In the genomic region with DNA sequence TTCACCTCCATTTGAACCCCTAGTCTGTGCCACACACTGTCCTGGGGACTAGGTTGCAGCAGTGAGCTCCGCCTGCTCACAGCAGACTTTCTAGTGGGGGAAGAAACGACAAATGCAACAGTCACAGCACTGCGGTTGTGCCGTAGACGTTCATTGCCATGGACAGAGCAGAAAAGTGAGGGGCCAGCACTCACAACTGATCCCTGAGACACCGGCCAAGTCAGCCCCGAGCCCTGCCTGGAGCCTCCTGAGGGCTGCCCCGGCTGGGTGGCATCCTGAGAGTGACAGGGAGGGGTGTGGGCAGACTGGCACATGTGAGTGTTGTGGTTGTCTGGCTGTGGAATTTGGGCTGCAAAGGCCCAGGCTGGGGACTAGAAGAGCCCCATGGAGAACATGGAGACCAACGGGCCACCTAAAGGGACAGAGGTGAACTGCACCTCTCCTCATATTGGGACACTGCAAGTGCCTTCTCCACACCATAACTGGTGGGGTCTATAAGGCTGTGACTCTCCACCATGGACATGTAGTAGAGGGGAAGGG, we compare ENCODE assay signal across 10 cellular contexts. TPM values are rescaled to one million over a fixed set of nuclear protein-coding genes. Genes with fewer than 3 reads are reported as not detected.
DNase-seq lines count a peak whose midpoint lies in the region; ATAC-seq, FAIRE-seq and TF ChIP-seq lines count a peak whose summit lies in the region.
"Had no signal": no experiment of that assay in that cellular context is flagged by ENCODE, and none has a peak within 500 bp of the region (broad histone marks: within the 10 kb centered on the region; RNA-seq: fewer than 3 reads in every experiment).

No MANE protein-coding gene starts in this region.

- CTCF ChIA-PET in CD8-positive, alpha-beta T cell (lab: Charles Lee) = interaction anchor here (0.8 to 2.6 kb wide), 4 partner anchors 10 to 695 kb away, joined by 3 to 10 read pairs (median 6); no protein-coding TSS in a partner anchor
- CTCF ChIA-PET in SK-N-SH (lab: Yijun Ruan, JAX) (interaction anchor here (0.7 to 11.0 kb wide), 7 partner anchors 8 to 97 kb away, joined by 3 to 106 read pairs (median 5); no protein-coding TSS in a partner anchor), HepG2 (lab: Yijun Ruan, JAX; ENCODE audit: low intra/inter-chr PET ratio, low total read pairs) (interaction anchor here (0.7 to 1.2 kb wide), 2 partner anchors 41 to 97 kb away, joined by 3 read pairs; no protein-coding TSS in a partner anchor)
- CTCF ChIA-PET in CD8-positive, alpha-beta memory T cell (lab: Charles Lee) = interaction anchor here (1.3 to 1.9 kb wide), 2 partner anchors 15 to 17 kb away, joined by 4 read pairs; no protein-coding TSS in a partner anchor

- no peaks in the 10 kb centered on the region for H3K27me3 ChIP-seq in CD8-positive, alpha-beta T cell (ENCODE audit: insufficient read depth, low read length)
- H3K27me3 ChIP-seq in SK-N-SH (ENCODE audit: insufficient read depth) = peaks cover 14% of the 10 kb centered on the region
- no peaks in the 10 kb centered on the region; a peak in 1 of 5 replicates for H3K27me3 ChIP-seq in HepG2 (ENCODE audit: control insufficient read depth in 1 of 2, insufficient read depth in 2 of 2, low read length in 2 of 2)
- no peaks in the 10 kb centered on the region for H3K27me3 ChIP-seq in CD8-positive, alpha-beta memory T cell (ENCODE audit: insufficient read depth, low read length, poor library complexity, severe bottlenecking)

- BruUV-seq in HepG2 (replicated peaks; lab: Mats Ljungman, UMichigan) = no TSS peak

- TF ChIP-seq EP300 in SK-N-SH (IDR thresholded peaks at IDR 0.05; ENCODE audit: borderline replicate concordance in 1 of 2, low read depth in 1 of 2, low read length in 1 of 2) = no peak
- no peak for TF ChIP-seq EP300 in HepG2 (IDR thresholded peaks at IDR 0.05; ENCODE audit: low read depth in 2 of 2, low read length in 2 of 2)
- TF ChIP-seq EP300 in HepG2 (CRISPR knock-in tag; IDR thresholded peaks at IDR 0.05; ENCODE audit: borderline replicate concordance) = no peak

- TF ChIP-seq POLR2A in HepG2 (IDR thresholded peaks at IDR 0.05; ENCODE audit: insufficient read depth in 1 of 2, low read depth in 2 of 2, low read length in 2 of 2) = peak in 1 of 2 experiments; percentile 17; a peak in 2 of 4 replicates

- no peak for TF ChIP-seq RAD21 in SK-N-SH (IDR thresholded peaks at IDR 0.05; ENCODE audit: low read length)
- peak; percentile 48; the same call in 1 of the 2 replicates for TF ChIP-seq RAD21 in HepG2 (CRISPR knock-in tag; IDR thresholded peaks at IDR 0.05)

- no peak overlapping the region for H3K27ac ChIP-seq in CD8-positive, alpha-beta T cell (ENCODE audit: low read depth, low read length)
- H3K27ac ChIP-seq in SK-N-SH (ENCODE audit: low read depth in 2 of 2, low read length in 1 of 2) (no peak overlapping the region), HepG2 (ENCODE audit: extremely low read length, insufficient read depth, low read length) (no peak overlapping the region)
- no peak overlapping the region for H3K27ac ChIP-seq in CD8-positive, alpha-beta memory T cell (ENCODE audit: low read depth, low read length)

- no peak overlapping the region for H2AFZ ChIP-seq in SK-N-SH (ENCODE audit: low read depth)
- no peak overlapping the region for H2AFZ ChIP-seq in HepG2 (ENCODE audit: low read length)

- POLR2A ChIA-PET in CD8-positive, alpha-beta T cell (lab: Charles Lee) = no interaction called here
- POLR2A ChIA-PET in SK-N-SH (lab: Yijun Ruan, JAX) = no interaction called here
- POLR2A ChIA-PET in HepG2 (lab: Yijun Ruan, JAX) = interaction anchor here (3.3 to 15.1 kb wide), 3 partner anchors 10 to 40 kb away, joined by 10 to 596 read pairs (median 96); no protein-coding TSS in a partner anchor
- POLR2A ChIA-PET in CD8-positive, alpha-beta memory T cell (lab: Charles Lee) = no interaction called here

- no peaks in the 10 kb centered on the region for H3K79me2 ChIP-seq in SK-N-SH (ENCODE audit: insufficient read depth)
- peaks cover 16% of the 10 kb centered on the region for H3K79me2 ChIP-seq in HepG2 (ENCODE audit: insufficient read depth, low read length)

- peak; percentile 77 for FAIRE-seq in GM18507 (lab: Jason Lieb, UNC)
- FAIRE-seq in HepG2 (lab: Jason Lieb, UNC) = peak; percentile 95

- H3K9ac ChIP-seq in SK-N-SH (no peak overlapping the region), HepG2 (ENCODE audit: insufficient read depth, low read depth, low read length) (no peak overlapping the region)

- intact Hi-C loops in CD8-positive, alpha-beta T cell (cut with DNase I, micrococcal nuclease) = no loop called here
- intact Hi-C loops in HepG2 (cut with micrococcal nuclease; ENCODE audit: unreplicated experiment) = no loop called here

- H3K27ac Mint-ChIP-seq in CD8-positive, alpha-beta T cell = no peak overlapping the region
- peak overlapping the region in 1 of 8 donors; percentile 10 for H3K27ac Mint-ChIP-seq in CD8-positive, alpha-beta memory T cell
- H3K27ac Mint-ChIP-seq: brain had no signal

- H3K9me3 ChIP-seq in CD8-positive, alpha-beta T cell (ENCODE audit: low read length) = no peaks in the 10 kb centered on the region
- no peaks in the 10 kb centered on the region for H3K9me3 ChIP-seq in SK-N-SH
- H3K9me3 ChIP-seq in HepG2 (ENCODE audit: low read length) = no peaks in the 10 kb centered on the region
- no peaks in the 10 kb centered on the region for H3K9me3 ChIP-seq in CD8-positive, alpha-beta memory T cell (ENCODE audit: low read length)

- ATAC-seq in CD8-positive, alpha-beta T cell = peak; percentile 44
- ATAC-seq in HepG2 (peak; percentile 74), HG02981 (IDR thresholded peaks at IDR 0.05; ENCODE audit: unreplicated experiment) (no peak)

- no peaks in the 10 kb centered on the region for H3K9me3 Mint-ChIP-seq in CD8-positive, alpha-beta T cell
- H3K9me3 Mint-ChIP-seq in CD8-positive, alpha-beta memory T cell = peaks cover 0 to 2% (median 0%) of the 10 kb centered on the region in 5 donors

- H3K4me1 ChIP-seq in CD8-positive, alpha-beta T cell (ENCODE audit: insufficient read depth, low read length) = no peaks in the 10 kb centered on the region
- H3K4me1 ChIP-seq in SK-N-SH (ENCODE audit: control insufficient read depth in 1 of 2, insufficient read depth in 2 of 2, low read depth in 1 of 2, low read length in 1 of 2) (peaks cover 0 to 1% of the 10 kb centered on the region in 2 experiments; a peak in 1 of 4 replicates), HepG2 (ENCODE audit: insufficient read depth, low read length) (peaks cover 31% of the 10 kb centered on the region)
- H3K4me1 ChIP-seq in CD8-positive, alpha-beta memory T cell (ENCODE audit: insufficient read depth, low read length) = no peaks in the 10 kb centered on the region

- H3K4me3 Mint-ChIP-seq in CD8-positive, alpha-beta T cell = no peak overlapping the region
- H3K4me3 Mint-ChIP-seq in CD8-positive, alpha-beta memory T cell = no peak overlapping the region
- H3K4me3 Mint-ChIP-seq: brain had no signal

- H3K9me2 ChIP-seq in SK-N-SH = no peaks in the 10 kb centered on the region

- H3K36me3 ChIP-seq in CD8-positive, alpha-beta T cell (ENCODE audit: insufficient read depth, low read length) = no peaks in the 10 kb centered on the region
- no peaks in the 10 kb centered on the region for H3K36me3 ChIP-seq in SK-N-SH (replicated peaks in 1 of 2; ENCODE audit: control insufficient read depth in 1 of 2, insufficient read depth in 2 of 2, low read length in 1 of 2)
- H3K36me3 ChIP-seq in HepG2 (replicated peaks in 1 of 2; ENCODE audit: control insufficient read depth in 1 of 2, insufficient read depth in 2 of 2, low read length in 2 of 2) = peaks cover 0 to 3% of the 10 kb centered on the region in 2 experiments; a peak in 1 of 5 replicates
- no peaks in the 10 kb centered on the region for H3K36me3 ChIP-seq in CD8-positive, alpha-beta memory T cell (ENCODE audit: insufficient read depth, low read length)

- in situ Hi-C loops in HepG2 (cut with HindIII; ENCODE audit: extremely low pct_ligation_motif_present, low pct_unique_long_range_greater_than_20kb) = loop anchor here (25.0 kb wide), 1 partner anchor 689 kb away; no protein-coding TSS in a partner anchor

- WGBS in SK-N-SH (ENCODE audit: low lambda C conversion rate) = 46% methylated on average over 6 of the region's 9 CpGs
- WGBS in HepG2 (ENCODE audit: low lambda C conversion rate) = no CpG with 5 or more reads among the region's 9 CpGs

- H4K20me1 ChIP-seq in SK-N-SH (ENCODE audit: insufficient read depth) (no peaks in the 10 kb centered on the region), HepG2 (ENCODE audit: insufficient read depth, low read length) (peaks cover 14% of the 10 kb centered on the region; the same call in 1 of the 2 replicates)

- no peak overlapping the region for H3K4me2 ChIP-seq in SK-N-SH
- H3K4me2 ChIP-seq in HepG2 (ENCODE audit: low read depth, low read length) = no peak overlapping the region

- DNase-seq in CD8-positive, alpha-beta T cell = peak in 2 of 7 experiments; percentile 8 to 44
- no peak for DNase-seq in GM18507 (ENCODE audit: extremely low spot score, insufficient read length, low read depth)
- peak; percentile 45 for DNase-seq in SK-N-SH
- DNase-seq in HepG2 (ENCODE audit: low spot score) = peak; percentile 65
- no peak for DNase-seq in CD8-positive, alpha-beta memory T cell
- no peak for DNase-seq in cortex of kidney (lab: John Stamatoyannopoulos, UW)
- DNase-seq in epidermal melanocyte (ENCODE audit: insufficient read length, low spot score) = no peak
- DNase-seq: activated CD4-positive, CD25-positive, alpha-beta regulatory T cell had no signal

- no peak overlapping the region for H3K4me3 ChIP-seq in CD8-positive, alpha-beta T cell (ENCODE audit: low read depth, low read length)
- no peak overlapping the region for H3K4me3 ChIP-seq in SK-N-SH (ENCODE audit: low read depth in 2 of 2, low read length in 1 of 2)
- no peak overlapping the region for H3K4me3 ChIP-seq in HepG2 (replicated peaks in 1 of 3; ENCODE audit: insufficient read depth in 1 of 3, low read depth in 2 of 3, low read length in 3 of 3)
- H3K4me3 ChIP-seq in CD8-positive, alpha-beta memory T cell (ENCODE audit: low read length) = no peak overlapping the region

- H3K36me3 Mint-ChIP-seq in CD8-positive, alpha-beta T cell = no peaks in the 10 kb centered on the region
- no peaks in the 10 kb centered on the region for H3K36me3 Mint-ChIP-seq in CD8-positive, alpha-beta memory T cell
- H3K36me3 Mint-ChIP-seq: brain had no signal

- TF ChIP-seq CTCF in CD8-positive, alpha-beta T cell (IDR thresholded peaks at IDR 0.05) = peak; percentile 18
- TF ChIP-seq CTCF in SK-N-SH (IDR thresholded peaks at IDR 0.05) (peak; percentile 31), HepG2 (CRISPR knock-in tag; IDR thresholded peaks at IDR 0.05) (peak; percentile 52)

- H3F3A ChIP-seq in SK-N-SH (replicated peaks; ENCODE audit: insufficient read depth) = no peaks in the 10 kb centered on the region

- H3K4me1 Mint-ChIP-seq in CD8-positive, alpha-beta T cell (ENCODE audit: low read depth) = no peaks in the 10 kb centered on the region
- no peaks in the 10 kb centered on the region for H3K4me1 Mint-ChIP-seq in CD8-positive, alpha-beta memory T cell
- H3K4me1 Mint-ChIP-seq: brain had no signal

- no peaks in the 10 kb centered on the region for H3K27me3 Mint-ChIP-seq in CD8-positive, alpha-beta T cell (ENCODE audit: low read depth)
- peaks cover 1 to 4% of the 10 kb centered on the region in 2 donors for H3K27me3 Mint-ChIP-seq in CD8-positive, alpha-beta memory T cell

RNA-seq across cellular contexts. Expression of gene DUSP9, which starts 4.6 kb away (rescaled TPM):
- total RNA-seq in CD8-positive, alpha-beta T cell = not detected
- polyA plus RNA-seq in SK-N-SH (2012; rRNA removed) (0.05 and 0.08 TPM in 2 replicates), HepG2 (2011; rRNA removed) (235 and 335 TPM in 2 replicates)
- 0.04 and 0.07 TPM in 2 replicates for polyA plus RNA-seq in SK-N-SH (2012; cell fraction: cytosol; rRNA removed)
- 0.06 TPM in 1 of 2 replicates, not detected in the other for polyA plus RNA-seq in SK-N-SH (2012; cell fraction: nucleus; rRNA removed)
- total RNA-seq in HepG2 (2016; rRNA removed; fragmentation: Illumina TruSeq; extraction: Trizol) = 357 and 435 TPM in 2 replicates
- 183 and 202 TPM in 2 replicates for total RNA-seq in HepG2 (2016; cell fraction: cytosol; rRNA removed; fragmentation: Illumina TruSeq; extraction: Trizol; ENCODE audit: low read depth)
- 332 and 447 TPM in 2 replicates for total RNA-seq in HepG2 (2016; cell fraction: insoluble cytoplasmic fraction; rRNA removed; fragmentation: Illumina TruSeq; extraction: Trizol)
- total RNA-seq in HepG2 (2016; cell fraction: membrane; rRNA removed; fragmentation: Illumina TruSeq; extraction: Trizol) = 386 and 448 TPM in 2 replicates
- total RNA-seq in HepG2 (2016; cell fraction: nucleus; rRNA removed; fragmentation: Illumina TruSeq; extraction: Trizol) = 159 and 193 TPM in 2 replicates
- polyA plus RNA-seq in HepG2 (2011; cell fraction: cytosol; rRNA removed) = 239 and 294 TPM in 2 replicates
- polyA plus RNA-seq in HepG2 (2011; cell fraction: nucleus; rRNA removed) = 263 and 279 TPM in 2 replicates
- polyA plus RNA-seq in HepG2 (2012) = 173 and 253 TPM in 2 replicates
- 162 and 174 TPM in 2 replicates for polyA plus RNA-seq in HepG2 (2016; cell fraction: cytosol; fragmentation: Illumina TruSeq; extraction: Trizol; ENCODE audit: low read depth)
- 322 and 341 TPM in 2 replicates for polyA plus RNA-seq in HepG2 (2016; cell fraction: insoluble cytoplasmic fraction; fragmentation: Illumina TruSeq; extraction: Trizol; ENCODE audit: low read depth)
- polyA plus RNA-seq in HepG2 (2016; cell fraction: membrane; fragmentation: Illumina TruSeq; extraction: Trizol; ENCODE audit: low read depth) = 301 and 303 TPM in 2 replicates
- polyA plus RNA-seq in HepG2 (2016; cell fraction: nucleus; fragmentation: Illumina TruSeq; extraction: Trizol; ENCODE audit: insufficient read depth, low read depth) = 275 and 284 TPM in 2 replicates
- 22.4 and 433 TPM in 2 replicates for polyA minus RNA-seq in HepG2 (2011; rRNA and poly(A)+ RNA removed; ENCODE audit: low replicate concordance)
- polyA minus RNA-seq in HepG2 (2011; cell fraction: cytosol; rRNA and poly(A)+ RNA removed) = 192 and 199 TPM in 2 replicates
- polyA minus RNA-seq in HepG2 (2011; cell fraction: nucleus; rRNA and poly(A)+ RNA removed) = 54.5 and 60.7 TPM in 2 replicates
- under 1 TPM; 0.09 to 0.15 TPM for total RNA-seq in CD8-positive, alpha-beta memory T cell
- 0.08 TPM for polyA plus RNA-seq in CD8-positive, alpha-beta memory T cell

RNA-seq across cellular contexts. Expression of gene PNCK, which starts 22.0 kb away (rescaled TPM):
- total RNA-seq in CD8-positive, alpha-beta T cell = under 1 TPM; 0.44 to 0.68 TPM
- polyA plus RNA-seq in SK-N-SH (2012; rRNA removed) (1.2 and 2.5 TPM in 2 replicates), HepG2 (2011; rRNA removed) (33.1 and 55.3 TPM in 2 replicates)
- 0.44 and 0.64 TPM in 2 replicates for polyA plus RNA-seq in SK-N-SH (2012; cell fraction: cytosol; rRNA removed)
- 12.7 and 15.1 TPM in 2 replicates for polyA plus RNA-seq in SK-N-SH (2012; cell fraction: nucleus; rRNA removed)
- not detected in 2 replicates for total RNA-seq in HepG2 (2016; rRNA removed; fragmentation: Illumina TruSeq; extraction: Trizol)
- total RNA-seq in HepG2 (2016; cell fraction: cytosol; rRNA removed; fragmentation: Illumina TruSeq; extraction: Trizol; ENCODE audit: low read depth) = not detected in 2 replicates
- not detected in 2 replicates for total RNA-seq in HepG2 (2016; cell fraction: insoluble cytoplasmic fraction; rRNA removed; fragmentation: Illumina TruSeq; extraction: Trizol)
- not detected in 2 replicates for total RNA-seq in HepG2 (2016; cell fraction: membrane; rRNA removed; fragmentation: Illumina TruSeq; extraction: Trizol)
- not detected in 2 replicates for total RNA-seq in HepG2 (2016; cell fraction: nucleus; rRNA removed; fragmentation: Illumina TruSeq; extraction: Trizol)
- 25.3 and 25.4 TPM in 2 replicates for polyA plus RNA-seq in HepG2 (2011; cell fraction: cytosol; rRNA removed)
- polyA plus RNA-seq in HepG2 (2011; cell fraction: nucleus; rRNA removed) = 294 and 322 TPM in 2 replicates
- polyA plus RNA-seq in HepG2 (2012) = 32.4 and 45.3 TPM in 2 replicates
- 0.12 TPM in 1 of 2 replicates, not detected in the other for polyA plus RNA-seq in HepG2 (2016; cell fraction: cytosol; fragmentation: Illumina TruSeq; extraction: Trizol; ENCODE audit: low read depth)
- polyA plus RNA-seq in HepG2 (2016; cell fraction: insoluble cytoplasmic fraction; fragmentation: Illumina TruSeq; extraction: Trizol; ENCODE audit: low read depth) = not detected in 2 replicates
- polyA plus RNA-seq in HepG2 (2016; cell fraction: membrane; fragmentation: Illumina TruSeq; extraction: Trizol; ENCODE audit: low read depth) = not detected in 2 replicates
- 1.2 TPM in 1 of 2 replicates, not detected in the other for polyA plus RNA-seq in HepG2 (2016; cell fraction: nucleus; fragmentation: Illumina TruSeq; extraction: Trizol; ENCODE audit: insufficient read depth, low read depth)
- polyA minus RNA-seq in HepG2 (2011; rRNA and poly(A)+ RNA removed; ENCODE audit: low replicate concordance) = 0.91 and 21.5 TPM in 2 replicates
- polyA minus RNA-seq in HepG2 (2011; cell fraction: cytosol; rRNA and poly(A)+ RNA removed) = 8.9 and 13.2 TPM in 2 replicates
- polyA minus RNA-seq in HepG2 (2011; cell fraction: nucleus; rRNA and poly(A)+ RNA removed) = 42.2 and 53.6 TPM in 2 replicates
- total RNA-seq in CD8-positive, alpha-beta memory T cell = not detected
- polyA plus RNA-seq in CD8-positive, alpha-beta memory T cell = not detected

RNA-seq across cellular contexts. Expression of gene SLC6A8, which starts 36.1 kb away (rescaled TPM):
- 1 to 10 TPM; 2.7 to 2.9 TPM for total RNA-seq in CD8-positive, alpha-beta T cell
- polyA plus RNA-seq in SK-N-SH (2012; rRNA removed) (22.3 and 30.8 TPM in 2 replicates), HepG2 (2011; rRNA removed) (176 and 264 TPM in 2 replicates)
- polyA plus RNA-seq in SK-N-SH (2012; cell fraction: cytosol; rRNA removed) = 14.8 and 24.2 TPM in 2 replicates
- polyA plus RNA-seq in SK-N-SH (2012; cell fraction: nucleus; rRNA removed) = 64.5 and 67.9 TPM in 2 replicates
- 9.0 and 13.9 TPM in 2 replicates for total RNA-seq in HepG2 (2016; rRNA removed; fragmentation: Illumina TruSeq; extraction: Trizol)
- 5.6 and 6.3 TPM in 2 replicates for total RNA-seq in HepG2 (2016; cell fraction: cytosol; rRNA removed; fragmentation: Illumina TruSeq; extraction: Trizol; ENCODE audit: low read depth)
- 8.6 and 16.2 TPM in 2 replicates for total RNA-seq in HepG2 (2016; cell fraction: insoluble cytoplasmic fraction; rRNA removed; fragmentation: Illumina TruSeq; extraction: Trizol)
- total RNA-seq in HepG2 (2016; cell fraction: membrane; rRNA removed; fragmentation: Illumina TruSeq; extraction: Trizol) = 22.0 and 22.3 TPM in 2 replicates
- total RNA-seq in HepG2 (2016; cell fraction: nucleus; rRNA removed; fragmentation: Illumina TruSeq; extraction: Trizol) = 11.0 and 18.5 TPM in 2 replicates
- 196 and 214 TPM in 2 replicates for polyA plus RNA-seq in HepG2 (2011; cell fraction: cytosol; rRNA removed)
- 723 and 745 TPM in 2 replicates for polyA plus RNA-seq in HepG2 (2011; cell fraction: nucleus; rRNA removed)
- polyA plus RNA-seq in HepG2 (2012) = 356 and 405 TPM in 2 replicates
- 10.4 and 12.7 TPM in 2 replicates for polyA plus RNA-seq in HepG2 (2016; cell fraction: cytosol; fragmentation: Illumina TruSeq; extraction: Trizol; ENCODE audit: low read depth)
- 19.8 and 27.0 TPM in 2 replicates for polyA plus RNA-seq in HepG2 (2016; cell fraction: insoluble cytoplasmic fraction; fragmentation: Illumina TruSeq; extraction: Trizol; ENCODE audit: low read depth)
- polyA plus RNA-seq in HepG2 (2016; cell fraction: membrane; fragmentation: Illumina TruSeq; extraction: Trizol; ENCODE audit: low read depth) = 35.0 and 35.9 TPM in 2 replicates
- polyA plus RNA-seq in HepG2 (2016; cell fraction: nucleus; fragmentation: Illumina TruSeq; extraction: Trizol; ENCODE audit: insufficient read depth, low read depth) = 58.3 and 60.5 TPM in 2 replicates
- 85.4 and 544 TPM in 2 replicates for polyA minus RNA-seq in HepG2 (2011; rRNA and poly(A)+ RNA removed; ENCODE audit: low replicate concordance)
- polyA minus RNA-seq in HepG2 (2011; cell fraction: cytosol; rRNA and poly(A)+ RNA removed) = 145 and 181 TPM in 2 replicates
- polyA minus RNA-seq in HepG2 (2011; cell fraction: nucleus; rRNA and poly(A)+ RNA removed) = 106 and 150 TPM in 2 replicates
- 1 to 10 TPM; 1.0 to 1.2 TPM for total RNA-seq in CD8-positive, alpha-beta memory T cell
- 0.12 TPM for polyA plus RNA-seq in CD8-positive, alpha-beta memory T cell

RNA-seq across cellular contexts. Expression of gene CCNQ, which starts 52.7 kb away (rescaled TPM):
- total RNA-seq in CD8-positive, alpha-beta T cell = 10 to 100 TPM; 12.7 to 15.5 TPM
- polyA plus RNA-seq in SK-N-SH (2012; rRNA removed) (44.5 and 45.3 TPM in 2 replicates), HepG2 (2011; rRNA removed) (15.0 and 22.0 TPM in 2 replicates)
- 29.3 and 41.5 TPM in 2 replicates for polyA plus RNA-seq in SK-N-SH (2012; cell fraction: cytosol; rRNA removed)
- polyA plus RNA-seq in SK-N-SH (2012; cell fraction: nucleus; rRNA removed) = 24.8 and 34.7 TPM in 2 replicates
- total RNA-seq in HepG2 (2016; rRNA removed; fragmentation: Illumina TruSeq; extraction: Trizol) = 23.7 and 25.5 TPM in 2 replicates
- total RNA-seq in HepG2 (2016; cell fraction: cytosol; rRNA removed; fragmentation: Illumina TruSeq; extraction: Trizol; ENCODE audit: low read depth) = 68.7 and 75.5 TPM in 2 replicates
- total RNA-seq in HepG2 (2016; cell fraction: insoluble cytoplasmic fraction; rRNA removed; fragmentation: Illumina TruSeq; extraction: Trizol) = 21.1 and 24.5 TPM in 2 replicates
- 70.2 and 79.6 TPM in 2 replicates for total RNA-seq in HepG2 (2016; cell fraction: membrane; rRNA removed; fragmentation: Illumina TruSeq; extraction: Trizol)
- 9.8 and 13.2 TPM in 2 replicates for total RNA-seq in HepG2 (2016; cell fraction: nucleus; rRNA removed; fragmentation: Illumina TruSeq; extraction: Trizol)
- 21.9 and 25.7 TPM in 2 replicates for polyA plus RNA-seq in HepG2 (2011; cell fraction: cytosol; rRNA removed)
- 11.2 and 14.5 TPM in 2 replicates for polyA plus RNA-seq in HepG2 (2011; cell fraction: nucleus; rRNA removed)
- 8.9 and 11.1 TPM in 2 replicates for polyA plus RNA-seq in HepG2 (2012)
- polyA plus RNA-seq in HepG2 (2016; cell fraction: cytosol; fragmentation: Illumina TruSeq; extraction: Trizol; ENCODE audit: low read depth) = 68.9 and 82.0 TPM in 2 replicates
- polyA plus RNA-seq in HepG2 (2016; cell fraction: insoluble cytoplasmic fraction; fragmentation: Illumina TruSeq; extraction: Trizol; ENCODE audit: low read depth) = 20.1 and 20.6 TPM in 2 replicates
- polyA plus RNA-seq in HepG2 (2016; cell fraction: membrane; fragmentation: Illumina TruSeq; extraction: Trizol; ENCODE audit: low read depth) = 55.1 and 67.3 TPM in 2 replicates
- polyA plus RNA-seq in HepG2 (2016; cell fraction: nucleus; fragmentation: Illumina TruSeq; extraction: Trizol; ENCODE audit: insufficient read depth, low read depth) = 15.0 and 20.6 TPM in 2 replicates
- polyA minus RNA-seq in HepG2 (2011; rRNA and poly(A)+ RNA removed; ENCODE audit: low replicate concordance) = 19.4 and 43.5 TPM in 2 replicates
- 6.7 and 9.8 TPM in 2 replicates for polyA minus RNA-seq in HepG2 (2011; cell fraction: cytosol; rRNA and poly(A)+ RNA removed)
- polyA minus RNA-seq in HepG2 (2011; cell fraction: nucleus; rRNA and poly(A)+ RNA removed) = 5.4 and 6.1 TPM in 2 replicates
- 10 to 100 TPM; 36.2 to 38.3 TPM for total RNA-seq in CD8-positive, alpha-beta memory T cell
- 36.9 TPM for polyA plus RNA-seq in CD8-positive, alpha-beta memory T cell

Comparison
In these comparisons a context has a peak if more than half of its experiments do, and no peak if none do; other contexts are left out.
1. DNase-seq: peak in SK-N-SH (single experiment) and HepG2 (single experiment); none in GM18507 (single experiment), CD8-positive, alpha-beta memory T cell (0 of 5), cortex of kidney (single experiment) and epidermal melanocyte (single experiment).
2. RNA of gene DUSP9, which starts 4.6 kb away (total RNA-seq): 159 to 448 TPM in HepG2; 0.09 to 0.15 TPM in CD8-positive, alpha-beta memory T cell and not detected in CD8-positive, alpha-beta T cell; every median in the first group is over 100 times any median in the second.
3. Peak in every context shown above with its lines, with median percentiles within 50 percentile points of each other: CTCF ChIP-seq.